In the genomic region with DNA sequence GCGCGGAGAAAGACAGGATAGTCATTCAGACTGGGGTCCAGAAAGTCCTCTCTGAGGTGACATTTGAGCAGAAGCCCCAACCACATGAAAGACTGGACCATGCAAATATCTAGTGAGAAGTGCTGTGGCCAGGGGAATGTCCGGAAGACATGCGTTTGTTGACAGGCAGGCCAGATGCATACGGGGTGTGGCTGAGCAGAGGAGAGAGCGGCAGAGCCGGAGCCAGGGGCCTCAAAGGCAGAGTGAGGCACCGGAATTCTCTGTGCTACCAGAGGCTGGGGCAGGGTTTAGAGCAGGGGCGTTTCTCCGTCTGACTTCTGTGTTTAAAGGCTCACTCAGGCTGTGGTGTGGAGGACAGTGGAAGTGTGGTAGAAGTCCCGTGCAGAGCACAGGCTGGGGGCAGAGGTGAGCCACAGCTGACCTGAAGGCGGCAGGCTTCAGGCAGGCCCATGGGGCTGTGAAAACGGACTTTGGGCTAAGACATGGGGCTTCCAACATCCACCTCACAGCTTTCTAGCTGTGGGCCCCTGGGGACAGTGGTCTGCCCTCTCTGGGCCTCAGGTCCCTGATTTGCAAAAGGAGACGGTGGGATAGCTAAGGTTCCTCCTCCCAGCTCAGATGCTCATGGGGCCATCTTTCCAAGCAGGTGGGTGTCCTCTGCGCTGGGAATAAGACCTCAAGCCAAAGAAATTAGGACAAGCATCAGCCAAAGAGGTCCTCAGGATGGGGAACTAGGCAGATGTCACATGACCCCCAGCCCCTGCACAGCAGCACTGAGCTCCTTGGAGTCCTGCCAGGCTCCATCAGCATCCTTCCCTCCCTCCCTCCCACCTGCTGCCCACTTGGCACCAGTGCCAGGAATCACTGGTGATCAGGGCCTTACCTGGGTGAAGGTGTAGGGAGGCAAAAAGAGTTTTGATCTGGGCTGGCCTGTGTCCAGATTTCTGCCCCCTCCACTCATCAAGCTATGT, we compare ENCODE assay signal across 1 cellular context.
TF ChIP-seq lines count a peak whose summit lies in the region.

No MANE protein-coding gene starts in this region.

TF ChIP-seq in GM12878, 131 proteins besides CTCF, POLR2A, EP300 and RAD21:
- 0 out of 2 replicates have a peak, but pooled peaks have one; percentile 19 for TF ChIP-seq NR2F1 (conservative IDR thresholded peaks at IDR 0.05)
- TF ChIP-seq, protein P1, sequence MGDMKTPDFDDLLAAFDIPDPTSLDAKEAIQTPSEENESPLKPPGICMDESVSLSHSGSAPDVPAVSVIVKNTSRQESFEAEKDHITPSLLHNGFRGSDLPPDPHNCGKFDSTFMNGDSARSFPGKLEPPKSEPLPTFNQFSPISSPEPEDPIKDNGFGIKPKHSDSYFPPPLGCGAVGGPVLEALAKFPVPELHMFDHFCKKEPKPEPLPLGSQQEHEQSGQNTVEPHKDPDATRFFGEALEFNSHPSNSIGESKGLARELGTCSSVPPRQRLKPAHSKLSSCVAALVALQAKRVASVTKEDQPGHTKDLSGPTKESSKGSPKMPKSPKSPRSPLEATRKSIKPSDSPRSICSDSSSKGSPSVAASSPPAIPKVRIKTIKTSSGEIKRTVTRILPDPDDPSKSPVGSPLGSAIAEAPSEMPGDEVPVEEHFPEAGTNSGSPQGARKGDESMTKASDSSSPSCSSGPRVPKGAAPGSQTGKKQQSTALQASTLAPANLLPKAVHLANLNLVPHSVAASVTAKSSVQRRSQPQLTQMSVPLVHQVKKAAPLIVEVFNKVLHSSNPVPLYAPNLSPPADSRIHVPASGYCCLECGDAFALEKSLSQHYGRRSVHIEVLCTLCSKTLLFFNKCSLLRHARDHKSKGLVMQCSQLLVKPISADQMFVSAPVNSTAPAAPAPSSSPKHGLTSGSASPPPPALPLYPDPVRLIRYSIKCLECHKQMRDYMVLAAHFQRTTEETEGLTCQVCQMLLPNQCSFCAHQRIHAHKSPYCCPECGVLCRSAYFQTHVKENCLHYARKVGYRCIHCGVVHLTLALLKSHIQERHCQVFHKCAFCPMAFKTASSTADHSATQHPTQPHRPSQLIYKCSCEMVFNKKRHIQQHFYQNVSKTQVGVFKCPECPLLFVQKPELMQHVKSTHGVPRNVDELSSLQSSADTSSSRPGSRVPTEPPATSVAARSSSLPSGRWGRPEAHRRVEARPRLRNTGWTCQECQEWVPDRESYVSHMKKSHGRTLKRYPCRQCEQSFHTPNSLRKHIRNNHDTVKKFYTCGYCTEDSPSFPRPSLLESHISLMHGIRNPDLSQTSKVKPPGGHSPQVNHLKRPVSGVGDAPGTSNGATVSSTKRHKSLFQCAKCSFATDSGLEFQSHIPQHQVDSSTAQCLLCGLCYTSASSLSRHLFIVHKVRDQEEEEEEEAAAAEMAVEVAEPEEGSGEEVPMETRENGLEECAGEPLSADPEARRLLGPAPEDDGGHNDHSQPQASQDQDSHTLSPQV (IDR thresholded peaks at IDR 0.05): no peak
- no peak for TF ChIP-seq HCFC1 (IDR thresholded peaks at IDR 0.05; ENCODE audit: low read length)
- no peak for TF ChIP-seq NRF1 (conservative IDR thresholded peaks at IDR 0.05; ENCODE audit: low read depth, low read length)
- TF ChIP-seq, protein P2, sequence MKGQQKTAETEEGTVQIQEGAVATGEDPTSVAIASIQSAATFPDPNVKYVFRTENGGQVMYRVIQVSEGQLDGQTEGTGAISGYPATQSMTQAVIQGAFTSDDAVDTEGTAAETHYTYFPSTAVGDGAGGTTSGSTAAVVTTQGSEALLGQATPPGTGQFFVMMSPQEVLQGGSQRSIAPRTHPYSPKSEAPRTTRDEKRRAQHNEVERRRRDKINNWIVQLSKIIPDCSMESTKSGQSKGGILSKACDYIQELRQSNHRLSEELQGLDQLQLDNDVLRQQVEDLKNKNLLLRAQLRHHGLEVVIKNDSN (IDR thresholded peaks at IDR 0.05; ENCODE audit: borderline replicate concordance, extremely low read length, insufficient read depth, low read depth, low read length): peak; percentile 9
- TF ChIP-seq TCF7 (IDR thresholded peaks at IDR 0.05; ENCODE audit: borderline replicate concordance): 0 out of 2 replicates have a peak, but pooled peaks have one; percentile 37
- TF ChIP-seq, protein P3, sequence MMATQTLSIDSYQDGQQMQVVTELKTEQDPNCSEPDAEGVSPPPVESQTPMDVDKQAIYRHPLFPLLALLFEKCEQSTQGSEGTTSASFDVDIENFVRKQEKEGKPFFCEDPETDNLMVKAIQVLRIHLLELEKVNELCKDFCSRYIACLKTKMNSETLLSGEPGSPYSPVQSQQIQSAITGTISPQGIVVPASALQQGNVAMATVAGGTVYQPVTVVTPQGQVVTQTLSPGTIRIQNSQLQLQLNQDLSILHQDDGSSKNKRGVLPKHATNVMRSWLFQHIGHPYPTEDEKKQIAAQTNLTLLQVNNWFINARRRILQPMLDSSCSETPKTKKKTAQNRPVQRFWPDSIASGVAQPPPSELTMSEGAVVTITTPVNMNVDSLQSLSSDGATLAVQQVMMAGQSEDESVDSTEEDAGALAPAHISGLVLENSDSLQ (IDR thresholded peaks at IDR 0.05): peak; percentile 65
- peak; percentile 47 for TF ChIP-seq RUNX3 (IDR thresholded peaks at IDR 0.05; ENCODE audit: low read length)
- TF ChIP-seq BHLHE40 (IDR thresholded peaks at IDR 0.05; ENCODE audit: borderline replicate concordance in 1 of 2, low read depth in 2 of 2, low read length in 1 of 2): peak; percentile 39 to 62; a peak in 2 of 4 replicates
- peak; percentile 52; the same call in 1 of the 3 replicates for TF ChIP-seq POU2F2 (IDR thresholded peaks at IDR 0.05; ENCODE audit: borderline replicate concordance, low read depth, low read length)
